ENCODE assay signal across 22 cellular contexts in genomic region chr14:31964490-31964889, GRCh38.
DNase-seq lines count a peak whose midpoint lies in the region; ATAC-seq, FAIRE-seq and TF ChIP-seq lines count a peak whose summit lies in the region.
"Had no signal": no experiment of that assay in that cellular context is flagged by ENCODE, and none has a peak within 500 bp of the region (broad histone marks: within the 10 kb centered on the region; RNA-seq: fewer than 3 reads in every experiment).

No MANE protein-coding gene starts in this region.

- H3K36me3 ChIP-seq in HepG2 (replicated peaks in 1 of 2; ENCODE audit: control insufficient read depth in 1 of 2, insufficient read depth in 2 of 2, low read length in 2 of 2) (no peaks in the 10 kb centered on the region), right lobe of liver (no peaks in the 10 kb centered on the region), esophagus muscularis mucosa (no peaks in the 10 kb centered on the region), spleen (no peaks in the 10 kb centered on the region)
- H3K36me3 ChIP-seq: HAP-1 had no signal

- no peak for FAIRE-seq in HepG2 (lab: Jason Lieb, UNC)
- FAIRE-seq: A549, GM12891, GM18507, H54 had no signal

- no peaks in the 10 kb centered on the region for H4K20me1 ChIP-seq in HepG2 (ENCODE audit: insufficient read depth, low read length)

- TF ChIP-seq EP300 in HepG2 (IDR thresholded peaks at IDR 0.05; ENCODE audit: low read depth in 2 of 2, low read length in 2 of 2) (no peak), HepG2 (CRISPR knock-in tag; IDR thresholded peaks at IDR 0.05; ENCODE audit: borderline replicate concordance) (no peak), esophagus muscularis mucosa (IDR thresholded peaks at IDR 0.05) (no peak)

- no peak overlapping the region for H3K4me2 ChIP-seq in HepG2 (ENCODE audit: low read depth, low read length)
- H3K4me2 ChIP-seq: A549 had no signal

- H3K4me1 ChIP-seq in HepG2 (ENCODE audit: insufficient read depth, low read length), result peaks cover 48% of the 10 kb centered on the region
- peaks cover 0 to 38% (median 0%) of the 10 kb centered on the region in 4 donors for H3K4me1 ChIP-seq in right lobe of liver
- H3K4me1 ChIP-seq in esophagus muscularis mucosa, result peaks cover 15 to 42% (median 33%) of the 10 kb centered on the region in 4 donors
- peaks cover 8 to 53% (median 37%) of the 10 kb centered on the region in 6 donors for H3K4me1 ChIP-seq in spleen

- no peak for TF ChIP-seq RAD21 in HepG2 (CRISPR knock-in tag; IDR thresholded peaks at IDR 0.05)

- H2AFZ ChIP-seq in HepG2 (ENCODE audit: low read length), result no peak overlapping the region

- intact Hi-C loops in HepG2 (cut with micrococcal nuclease; ENCODE audit: unreplicated experiment), result no loop called here
- intact Hi-C loops in right lobe of liver (cut with DNase I), result no loop called here
- intact Hi-C loops in esophagus muscularis mucosa (cut with DNase I), result no loop called here
- intact Hi-C loops in spleen (cut with DNase I; ENCODE audit: low total_unique reads), result no loop called here

- H3K27ac ChIP-seq in HepG2 (ENCODE audit: extremely low read length, insufficient read depth, low read length), result no peak overlapping the region
- H3K27ac ChIP-seq in right lobe of liver, result no peak overlapping the region
- H3K27ac ChIP-seq in esophagus muscularis mucosa (replicated peaks in 1 of 4), result no peak overlapping the region
- H3K27ac ChIP-seq in spleen, result peak overlapping the region; percentile 45 to 87 (median 78)

- no TSS peak for BruUV-seq in HepG2 (replicated peaks; lab: Mats Ljungman, UMichigan)

- H3K27me3 ChIP-seq in HepG2 (ENCODE audit: control insufficient read depth in 1 of 2, insufficient read depth in 2 of 2, low read length in 2 of 2) (no peaks in the 10 kb centered on the region), right lobe of liver (no peaks in the 10 kb centered on the region), esophagus muscularis mucosa (no peaks in the 10 kb centered on the region), spleen (replicated peaks in 1 of 7) (no peaks in the 10 kb centered on the region)

- DNase-seq in HepG2 (ENCODE audit: low spot score), result no peak
- no peak for DNase-seq in right lobe of liver
- peak; percentile 62 for DNase-seq in esophagus muscularis mucosa (ENCODE audit: extremely low spot score)
- DNase-seq in spleen, result no peak
- no peak for DNase-seq in hepatic stellate cell (ENCODE audit: low spot score)
- DNase-seq: 8988T; ACHN; Calu3; CD4-positive, alpha-beta memory T cell; COR-L47; DMS53; DMS79 treated with DMSO at 0.1 percent for 48 hours; GF-D8; GOT3; HFFc6 had no signal

- in situ Hi-C loops in HepG2 (cut with HindIII; ENCODE audit: extremely low pct_ligation_motif_present, low pct_unique_long_range_greater_than_20kb), result no loop called here

- POLR2A ChIA-PET in HepG2 (lab: Yijun Ruan, JAX), result interaction anchor here (1.2 kb wide), 1 partner anchor 82 kb away, joined by 3 read pairs; no protein-coding TSS in a partner anchor

- TF ChIP-seq CTCF in HepG2 (CRISPR knock-in tag; IDR thresholded peaks at IDR 0.05), result no peak
- no peak for TF ChIP-seq CTCF in right lobe of liver (IDR thresholded peaks at IDR 0.05)
- TF ChIP-seq CTCF in esophagus muscularis mucosa (IDR thresholded peaks at IDR 0.05), result no peak
- no peak for TF ChIP-seq CTCF in spleen (IDR thresholded peaks at IDR 0.05 in 8 of 11, conservative IDR thresholded peaks at IDR 0.05 in 3 of 11)

- 47% methylated on average over 6 of the region's 6 CpGs for WGBS in HepG2 (ENCODE audit: low lambda C conversion rate)
- WGBS in right lobe of liver (ENCODE audit: insufficient coverage, low coverage, low lambda C conversion rate, missing lambda C conversion rate), result 89% methylated on average over 3 of the region's 6 CpGs
- 92% methylated on average over 6 of the region's 6 CpGs for WGBS in esophagus muscularis mucosa
- WGBS in spleen, 5 donors, result 79 to 89% (median 85%) methylated on average over 6 of the region's 6 CpGs

- H3K9ac ChIP-seq in HepG2 (ENCODE audit: insufficient read depth, low read depth, low read length), result no peak overlapping the region

- ATAC-seq in HepG2 (no peak), right lobe of liver (no peak), HG03521 (IDR thresholded peaks at IDR 0.05; ENCODE audit: unreplicated experiment) (no peak), HG03460 (IDR thresholded peaks at IDR 0.05; ENCODE audit: unreplicated experiment) (no peak)
- ATAC-seq: A549 had no signal

- CTCF ChIA-PET in HepG2 (lab: Yijun Ruan, JAX; ENCODE audit: low intra/inter-chr PET ratio, low total read pairs), result no interaction called here

- TF ChIP-seq POLR2A in HepG2 (IDR thresholded peaks at IDR 0.05; ENCODE audit: insufficient read depth in 1 of 2, low read depth in 2 of 2, low read length in 2 of 2), result no peak
- TF ChIP-seq POLR2A in right lobe of liver (IDR thresholded peaks at IDR 0.05), result no peak
- no peak for TF ChIP-seq POLR2A in esophagus muscularis mucosa (IDR thresholded peaks at IDR 0.05; ENCODE audit: low read depth)
- no peak for TF ChIP-seq POLR2A in spleen (IDR thresholded peaks at IDR 0.05)

- no peaks in the 10 kb centered on the region for H3K79me2 ChIP-seq in HepG2 (ENCODE audit: insufficient read depth, low read length)

- H3K4me3 ChIP-seq in HepG2 (replicated peaks in 1 of 3; ENCODE audit: insufficient read depth in 1 of 3, low read depth in 2 of 3, low read length in 3 of 3) (no peak overlapping the region), right lobe of liver (no peak overlapping the region), esophagus muscularis mucosa (no peak overlapping the region), spleen (no peak overlapping the region)
- H3K4me3 ChIP-seq: A549, HAP-1 had no signal

- H3K9me3 ChIP-seq in HepG2 (ENCODE audit: low read length), result no peaks in the 10 kb centered on the region
- H3K9me3 ChIP-seq in right lobe of liver, result no peaks in the 10 kb centered on the region
- no peaks in the 10 kb centered on the region for H3K9me3 ChIP-seq in esophagus muscularis mucosa
- H3K9me3 ChIP-seq in spleen, result peaks cover 0 to 8% (median 0%) of the 10 kb centered on the region in 8 donors
- H3K9me3 ChIP-seq: HAP-1 had no signal

TF ChIP-seq in HepG2, 621 proteins besides CTCF, POLR2A, EP300 and RAD21 (continues in another document):
- TF ChIP-seq TOE1 (CRISPR knock-in tag; IDR thresholded peaks at IDR 0.05) (no peak), CENPT (CRISPR knock-in tag; IDR thresholded peaks at IDR 0.05; ENCODE audit: low read depth) (no peak), MAF1 (CRISPR knock-in tag; IDR thresholded peaks at IDR 0.05; ENCODE audit: borderline replicate concordance) (no peak), ZMYM4 (CRISPR knock-in tag; IDR thresholded peaks at IDR 0.05) (no peak), PATZ1 (CRISPR knock-in tag; IDR thresholded peaks at IDR 0.05) (0 out of 2 replicates have a peak, but pooled peaks have one; percentile 2), MED1 (CRISPR knock-in tag; IDR thresholded peaks at IDR 0.05) (no peak), GMEB1 (CRISPR knock-in tag; IDR thresholded peaks at IDR 0.05; ENCODE audit: borderline replicate concordance) (no peak), GTF2F1 (IDR thresholded peaks at IDR 0.05; ENCODE audit: low read length) (no peak), ZNF770 (CRISPR knock-in tag; IDR thresholded peaks at IDR 0.05) (no peak), BRD4 (CRISPR knock-in tag; IDR thresholded peaks at IDR 0.05) (no peak)

Comparison
In these comparisons a context has a peak if more than half of its experiments do, and no peak if none do; other contexts are left out.
1. H3K27ac ChIP-seq: peak in spleen (8 of 8); none in HepG2 (single experiment), right lobe of liver (0 of 3) and esophagus muscularis mucosa (0 of 4).